ENCODE assay signal across 1 cellular context in genomic region chr3:132211896-132212295, GRCh38.
TF ChIP-seq lines count a peak whose summit lies in the region.

No MANE protein-coding gene starts in this region.

TF ChIP-seq in HepG2, 621 proteins besides CTCF, POLR2A, EP300 and RAD21 (continued from another document):
- no peak for TF ChIP-seq HIC2 (CRISPR knock-in tag; IDR thresholded peaks at IDR 0.05; ENCODE audit: low read depth)
- TF ChIP-seq MAFF (IDR thresholded peaks at IDR 0.05; ENCODE audit: low read depth, low read length), result peak; percentile 99
